27 cellular contexts compared by ENCODE assay signal in the genomic region with DNA sequence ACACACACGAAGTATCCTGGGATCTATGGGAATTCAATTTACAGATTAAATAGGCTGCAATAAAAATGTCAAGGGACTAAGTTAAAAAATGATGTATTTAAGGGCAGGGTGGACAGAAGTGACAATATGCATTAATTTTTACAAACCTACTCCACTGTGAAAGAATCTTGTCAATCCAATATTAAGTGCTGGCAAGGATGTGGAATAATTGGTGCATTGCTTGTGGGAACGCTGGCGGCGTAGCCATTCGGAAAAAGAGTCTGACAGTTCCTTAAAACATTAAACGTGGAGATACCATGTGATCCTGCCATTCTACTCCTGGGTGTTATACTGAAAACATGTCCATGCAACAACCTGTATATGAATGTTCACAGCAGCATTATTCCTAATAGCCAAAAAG.
"Had no signal": no experiment of that assay in that cellular context is flagged by ENCODE, and none has a peak within 500 bp of the region (broad histone marks: within the 10 kb centered on the region; RNA-seq: fewer than 3 reads in every experiment).

No MANE protein-coding gene starts in this region.

- H3K36me3 Mint-ChIP-seq: activated naive CD8-positive, alpha-beta T cell had no signal

- H3K36me3 ChIP-seq: brain microvascular endothelial cell had no signal

- H3K27ac ChIP-seq: brain microvascular endothelial cell, WERI-Rb-1 had no signal

- H3K27me3 ChIP-seq: brain microvascular endothelial cell had no signal

- ATAC-seq: activated CD4-positive, CD25-positive, alpha-beta regulatory T cell treated with anti-CD3 and anti-CD28 coated beads, Interleukin-2, amount 50 U/mL, for 24 hours; activated CD8-positive, alpha-beta T cell treated with anti-CD3 and anti-CD28 coated beads for 36 hours; activated T-cell treated with anti-CD3 and anti-CD28 coated beads, Interleukin-2, amount 50 U/mL, for 4 hours; activated T-helper 17 cell treated with anti-CD3 and anti-CD28 coated beads, Interleukin-2, amount 50 U/mL, for 72 hours; effector memory CD8-positive, alpha-beta T cell; T-helper 17 cell had no signal

- DNase-seq: activated B cell treated with CpG ODN at 0.5 μM for 24 hours; activated CD4-positive, alpha-beta T cell treated with anti-CD3 and anti-CD28 coated beads for 48 hours; activated CD4-positive, alpha-beta T cell treated with anti-CD3 and anti-CD28 coated beads, Interleukin-2, amount 50 U/mL, for 1 hour; activated CD4-positive, alpha-beta T cell treated with anti-CD3 and anti-CD28 coated beads, Interleukin-2, amount 50 U/mL, for 48 hours; activated CD8-positive, alpha-beta memory T cell treated with anti-CD3 and anti-CD28 coated beads for 24 hours; activated CD8-positive, alpha-beta T cell treated with anti-CD3 and anti-CD28 coated beads for 36 hours; activated effector memory CD4-positive, alpha-beta T cell treated with Interleukin-2 at 50 U/mL for 16 hours; activated gamma-delta T cell treated with Interleukin-2 at 50 U/mL for 16 hours; activated naive CD4-positive, alpha-beta T cell treated with anti-CD3 and anti-CD28 coated beads, Interleukin-2, amount 50 U/mL, for 16 hours; activated naive CD4-positive, alpha-beta T cell treated with Interleukin-2 at 50 U/mL for 16 hours; activated T-cell treated with anti-CD3 and anti-CD28 coated beads, Interleukin-2, amount 50 U/mL, for 4 hours; amniotic stem cell; anterior cingulate cortex; effector CD4-positive, alpha-beta T cell; effector memory CD8-positive, alpha-beta T cell; T-helper 1 cell; T-helper 17 cell; T1000; WERI-Rb-1 had no signal

- H3K4me3 Mint-ChIP-seq: activated B cell treated with CpG ODN at 0.5 μM for 24 hours; activated CD8-positive, alpha-beta T cell treated with anti-CD3 and anti-CD28 coated beads for 36 hours; activated naive CD8-positive, alpha-beta T cell; activated T-cell treated with anti-CD3 and anti-CD28 coated beads, Interleukin-2, amount 50 U/mL, for 4 hours; activated T-helper 17 cell treated with anti-CD3 and anti-CD28 coated beads, Interleukin-2, amount 50 U/mL, for 72 hours; central memory CD8-positive, alpha-beta T cell; dendritic cell treated with granulocyte-macrophage colony-stimulating factor and Interleukin-4, amounts not matched to agents 40 ng/mL and 50 ng/mL, for 4 days; effector memory CD8-positive, alpha-beta T cell; T-helper 17 cell; T-helper 2 cell treated with Interferon-gamma antibody and Interleukin-4, amounts not matched to agents 5 μg/mL and 100 μg/mL, for 36 hours had no signal

- H3K4me3 ChIP-seq: coronary artery had no signal

- H3K4me1 Mint-ChIP-seq: activated T-helper 17 cell treated with anti-CD3 and anti-CD28 coated beads, Interleukin-2, amount 50 U/mL, for 72 hours; central memory CD8-positive, alpha-beta T cell had no signal

- H3K9me3 Mint-ChIP-seq: activated B cell treated with CpG ODN at 0.5 μM for 24 hours; activated CD8-positive, alpha-beta T cell treated with anti-CD3 and anti-CD28 coated beads for 36 hours; activated T-cell treated with anti-CD3 and anti-CD28 coated beads, Interleukin-2, amount 50 U/mL, for 4 hours; activated T-helper 17 cell treated with anti-CD3 and anti-CD28 coated beads, Interleukin-2, amount 50 U/mL, for 72 hours; central memory CD8-positive, alpha-beta T cell; dendritic cell treated with granulocyte-macrophage colony-stimulating factor and Interleukin-4, amounts not matched to agents 40 ng/mL and 50 ng/mL, for 4 days; effector memory CD8-positive, alpha-beta T cell; T-helper 2 cell treated with Interferon-gamma antibody and Interleukin-4, amounts not matched to agents 5 μg/mL and 100 μg/mL, for 36 hours had no signal

- H3K27ac Mint-ChIP-seq: activated B cell treated with CpG ODN at 0.5 μM for 24 hours; activated CD8-positive, alpha-beta T cell treated with anti-CD3 and anti-CD28 coated beads for 36 hours; activated naive CD8-positive, alpha-beta T cell; activated T-helper 17 cell treated with anti-CD3 and anti-CD28 coated beads, Interleukin-2, amount 50 U/mL, for 72 hours; dendritic cell treated with granulocyte-macrophage colony-stimulating factor and Interleukin-4, amounts not matched to agents 40 ng/mL and 50 ng/mL, for 4 days; effector memory CD8-positive, alpha-beta T cell; T-helper 17 cell; T-helper 2 cell treated with Interferon-gamma antibody and Interleukin-4, amounts not matched to agents 5 μg/mL and 100 μg/mL, for 36 hours had no signal
